ENCODE assay signal across 20 cellular contexts in genomic region chr12:26760657-26761293, GRCh38.
DNase-seq lines count a peak whose midpoint lies in the region; ATAC-seq, FAIRE-seq and TF ChIP-seq lines count a peak whose summit lies in the region.
"Had no signal": no experiment of that assay in that cellular context is flagged by ENCODE, and none has a peak within 500 bp of the region (broad histone marks: within the 10 kb centered on the region; RNA-seq: fewer than 3 reads in every experiment).

No MANE protein-coding gene starts in this region.

- WGBS in right lobe of liver (ENCODE audit: insufficient coverage, low coverage, low lambda C conversion rate, missing lambda C conversion rate), result 94% methylated on average over 2 of the region's 3 CpGs
- WGBS in sigmoid colon, 2 donors, result 93 to 96% methylated on average over 3 of the region's 3 CpGs

- ATAC-seq in right lobe of liver (peak; percentile 20 to 71 (median 56)), HG03565 (IDR thresholded peaks at IDR 0.05; ENCODE audit: unreplicated experiment) (no peak)
- ATAC-seq: K562 had no signal

- H3K9ac ChIP-seq in colonic mucosa (ENCODE audit: low read depth in 2 of 2, low read length in 2 of 2), result no peak overlapping the region

- intact Hi-C loops in right lobe of liver (cut with DNase I), result no loop called here
- intact Hi-C loops in sigmoid colon (cut with DNase I), result no loop called here
- intact Hi-C loops in colonic mucosa (cut with DNase I), result no loop called here

- H3K4me3 ChIP-seq in right lobe of liver (no peak overlapping the region), sigmoid colon (no peak overlapping the region), colonic mucosa (no peak overlapping the region)
- H3K4me3 ChIP-seq: K562 had no signal

- H3K4me1 ChIP-seq in right lobe of liver (peaks cover 0 to 52% (median 5%) of the 10 kb centered on the region in 4 donors), sigmoid colon (peaks cover 0 to 40% (median 14%) of the 10 kb centered on the region in 4 donors), colonic mucosa (no peaks in the 10 kb centered on the region)
- H3K4me1 ChIP-seq: BE2C had no signal

- FAIRE-seq in GM12891 (lab: Jason Lieb, UNC), result no peak
- FAIRE-seq: H1, K562 had no signal

- TF ChIP-seq CTCF in right lobe of liver (IDR thresholded peaks at IDR 0.05) (no peak), sigmoid colon (IDR thresholded peaks at IDR 0.05) (no peak), colonic mucosa (IDR thresholded peaks at IDR 0.05) (no peak)

- TF ChIP-seq EP300 in sigmoid colon (IDR thresholded peaks at IDR 0.05), result peak in 1 of 4 donors; percentile 62

- H3K36me3 ChIP-seq in right lobe of liver (no peaks in the 10 kb centered on the region), sigmoid colon (no peaks in the 10 kb centered on the region), colonic mucosa (no peaks in the 10 kb centered on the region)
- H3K36me3 ChIP-seq: BE2C had no signal

- H3K27ac ChIP-seq in right lobe of liver, result no peak overlapping the region
- H3K27ac ChIP-seq in sigmoid colon, result peak overlapping the region in 3 of 4 donors; percentile 32 to 75 (median 69)
- no peak overlapping the region for H3K27ac ChIP-seq in colonic mucosa

- H3K9me3 ChIP-seq in right lobe of liver, result no peaks in the 10 kb centered on the region
- H3K9me3 ChIP-seq in sigmoid colon, result peaks cover 0 to 10% (median 1%) of the 10 kb centered on the region in 4 donors
- H3K9me3 ChIP-seq in colonic mucosa, result no peaks in the 10 kb centered on the region
- H3K9me3 ChIP-seq: BE2C had no signal

- DNase-seq in amniotic epithelial cell (ENCODE audit: low read depth) (peak; percentile 49), right lobe of liver (peak in 1 of 3 donors; percentile 59), sigmoid colon (no peak), DMS79 (lab: John Stamatoyannopoulos, UW) (no peak), GM12891 (ENCODE audit: insufficient read length, low spot score) (no peak), colonic mucosa (no peak)
- DNase-seq: ACHN; BE2C; C1 segment of cervical spinal cord; CD4-positive, CD25-positive, alpha-beta regulatory T cell; CD8-positive, alpha-beta memory T cell; COR-L47; DMS 273 treated with DMSO at 0.1 percent for 48 hours; DMS53; GDM1; H9; IMR-90 had no signal

- TF ChIP-seq POLR2A in right lobe of liver (IDR thresholded peaks at IDR 0.05) (no peak), sigmoid colon (IDR thresholded peaks at IDR 0.05) (no peak), GM12891 (IDR thresholded peaks at IDR 0.05; ENCODE audit: low read depth, low read length) (no peak)

- H3K27me3 ChIP-seq in right lobe of liver (no peaks in the 10 kb centered on the region), sigmoid colon (no peaks in the 10 kb centered on the region), colonic mucosa (no peaks in the 10 kb centered on the region)
- H3K27me3 ChIP-seq: BE2C had no signal

TF ChIP-seq in GM12891, 5 proteins besides CTCF, POLR2A, EP300 and RAD21:
- no peak for TF ChIP-seq SPI1 (IDR thresholded peaks at IDR 0.05; ENCODE audit: low read depth, low read length)
- TF ChIP-seq TAF1 (IDR thresholded peaks at IDR 0.05; ENCODE audit: low read depth, low read length), result no peak
- TF ChIP-seq PAX5 (IDR thresholded peaks at IDR 0.05; ENCODE audit: insufficient read depth, low read length, severe bottlenecking), result no peak
- no peak for TF ChIP-seq POLR2AphosphoS5 (IDR thresholded peaks at IDR 0.05; ENCODE audit: low read depth, low read length)
- TF ChIP-seq POU2F2 (IDR thresholded peaks at IDR 0.05; ENCODE audit: low read depth, low read length), result no peak

Comparison
In these comparisons a context has a peak if more than half of its experiments do, and no peak if none do; other contexts are left out.
1. H3K27ac ChIP-seq: peak in sigmoid colon (3 of 4); none in right lobe of liver (0 of 3) and colonic mucosa (single experiment).